In the genomic region with DNA sequence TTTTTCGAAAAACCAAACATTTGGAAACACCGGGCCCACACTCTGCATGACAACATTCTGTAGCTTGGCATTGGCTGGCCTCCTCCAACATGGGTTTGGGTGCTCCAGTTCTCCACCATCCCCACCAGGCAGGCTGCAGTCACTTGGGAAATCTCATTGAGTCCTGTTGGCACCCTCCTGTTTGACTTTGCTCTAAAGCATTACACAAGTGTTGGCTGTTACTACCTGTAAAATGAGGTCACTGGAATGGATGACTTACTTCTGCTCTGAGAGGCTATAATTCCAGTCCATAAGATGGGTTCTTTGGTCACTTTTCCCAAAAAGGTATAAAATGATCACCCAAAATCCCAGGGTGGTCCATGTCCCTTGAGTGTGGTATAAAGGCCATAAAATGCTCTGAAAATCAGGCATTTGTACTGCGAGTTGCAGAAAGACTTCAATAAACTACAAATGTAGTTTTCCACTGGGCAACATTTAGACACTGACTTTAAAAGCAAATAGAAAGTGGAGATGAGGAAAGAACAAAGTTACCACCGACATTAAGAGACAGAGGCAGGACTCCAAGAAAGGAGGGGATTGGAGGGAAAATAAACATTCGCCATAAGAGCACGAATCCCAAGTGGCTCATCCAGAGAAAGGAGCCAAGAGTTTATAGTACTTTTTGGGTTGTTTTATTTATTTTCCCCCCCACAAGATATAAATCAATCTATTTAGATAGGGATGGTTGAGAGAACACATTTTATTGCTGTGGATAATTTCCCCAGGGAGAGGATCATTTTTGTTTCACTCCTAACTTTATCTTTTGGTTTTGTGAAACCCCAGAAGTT, we compare ENCODE assay signal across 18 cellular contexts.
DNase-seq lines count a peak whose midpoint lies in the region; ATAC-seq and TF ChIP-seq lines count a peak whose summit lies in the region.
"Had no signal": no experiment of that assay in that cellular context is flagged by ENCODE, and none has a peak within 500 bp of the region (broad histone marks: within the 10 kb centered on the region; RNA-seq: fewer than 3 reads in every experiment).

No MANE protein-coding gene starts in this region.

- H2AFZ ChIP-seq in fibroblast of lung (ENCODE audit: low read length) = no peak overlapping the region

- H3K27ac Mint-ChIP-seq in nephron progenitor cell = peak overlapping the region; percentile 49
- H3K27ac Mint-ChIP-seq: activated naive CD4-positive, alpha-beta T cell treated with anti-CD3 and anti-CD28 coated beads, Interleukin-2, amount 50 U/mL, for 24 hours; endodermal cell; WTC11 had no signal

- H3K4me1 ChIP-seq in fibroblast of lung (ENCODE audit: control insufficient read depth, extremely low read depth, insufficient read depth, low read length) = peaks cover 7% of the 10 kb centered on the region
- H3K4me1 ChIP-seq in vagina = peaks cover 18% of the 10 kb centered on the region

- peaks cover 2% of the 10 kb centered on the region for H3K36me3 Mint-ChIP-seq in nephron progenitor cell (ENCODE audit: low read depth)
- H3K36me3 Mint-ChIP-seq: activated naive CD4-positive, alpha-beta T cell treated with anti-CD3 and anti-CD28 coated beads, Interleukin-2, amount 50 U/mL, for 24 hours; WTC11 had no signal

- H3K9ac ChIP-seq in fibroblast of lung (ENCODE audit: insufficient read depth, low read length) = no peak overlapping the region

- no peaks in the 10 kb centered on the region for H3K9me3 ChIP-seq in fibroblast of lung (ENCODE audit: control insufficient read depth, insufficient read depth, low read depth, low read length)
- no peaks in the 10 kb centered on the region for H3K9me3 ChIP-seq in vagina

- intact Hi-C loops in Right ventricle myocardium inferior (cut with DNase I) = loop anchor here (10.0 kb wide), 1 partner anchor 131 kb away; no protein-coding TSS in a partner anchor
- intact Hi-C loops in cardiac septum (cut with DNase I) = no loop called here
- intact Hi-C loops in vagina (cut with DNase I) = no loop called here

- H3K4me3 Mint-ChIP-seq in nephron progenitor cell = peak overlapping the region; percentile 2
- H3K4me3 Mint-ChIP-seq: activated naive CD4-positive, alpha-beta T cell treated with anti-CD3 and anti-CD28 coated beads, Interleukin-2, amount 50 U/mL, for 24 hours; endodermal cell; WTC11 had no signal

- no peaks in the 10 kb centered on the region for H3K36me3 ChIP-seq in fibroblast of lung (ENCODE audit: control insufficient read depth, insufficient read depth, low read length)
- H3K36me3 ChIP-seq in vagina = no peaks in the 10 kb centered on the region

- DNase-seq in Right ventricle myocardium inferior (ENCODE audit: missing footprints) (no peak), cardiac septum (ENCODE audit: low spot score) (no peak), fibroblast of lung (ENCODE audit: low read depth in 2 of 2) (peak in 1 of 2 donors; percentile 73), nephron progenitor cell (no peak), vagina (ENCODE audit: extremely low spot score in 2 of 2) (no peak), germinal center (ENCODE audit: low spot score) (no peak)
- DNase-seq: ACHN; COR-L47; endodermal cell; head of caudate nucleus; kidney; NCI-H2227 treated with DMSO at 0.1 percent for 48 hours; OCI-M1; stimulated activated CD4-positive, alpha-beta T cell treated with anti-CD3 and anti-CD28 coated beads, Interleukin-4, amount 100 ng/mL, for 1 hour had no signal

- H3K4me3 ChIP-seq in fibroblast of lung (replicated peaks in 1 of 4; ENCODE audit: control extremely low read depth in 1 of 4, insufficient read depth in 1 of 4, low read depth in 3 of 4, low read length in 4 of 4) (no peak overlapping the region), vagina (no peak overlapping the region)

- no peak for TF ChIP-seq CTCF in fibroblast of lung (conservative IDR thresholded peaks at IDR 0.05 in 1 of 2, IDR thresholded peaks at IDR 0.05 in 1 of 2; ENCODE audit: low read depth in 1 of 2, low read length in 2 of 2)
- no peak for TF ChIP-seq CTCF in nephron progenitor cell (IDR thresholded peaks at IDR 0.05)
- no peak for TF ChIP-seq CTCF in vagina (IDR thresholded peaks at IDR 0.05)

- H3K4me2 ChIP-seq in fibroblast of lung (ENCODE audit: extremely low read depth, insufficient read depth, low read length) = peak overlapping the region; percentile 1

- no peak overlapping the region for H3K27ac ChIP-seq in fibroblast of lung (ENCODE audit: insufficient read depth, low read length)
- H3K27ac ChIP-seq in vagina = peak overlapping the region; percentile 50

- H3K27me3 Mint-ChIP-seq in nephron progenitor cell (ENCODE audit: low read depth, poor library complexity) = peaks cover 3% of the 10 kb centered on the region

- ATAC-seq in Right ventricle myocardium inferior (peak; percentile 21), HG03460 (IDR thresholded peaks at IDR 0.05; ENCODE audit: unreplicated experiment) (no peak), HG02763 (IDR thresholded peaks at IDR 0.05; ENCODE audit: unreplicated experiment) (no peak)
- ATAC-seq: WTC11 had no signal

- H3K4me1 Mint-ChIP-seq in nephron progenitor cell = peaks cover 96% of the 10 kb centered on the region
- H3K4me1 Mint-ChIP-seq: activated naive CD4-positive, alpha-beta T cell treated with anti-CD3 and anti-CD28 coated beads, Interleukin-2, amount 50 U/mL, for 24 hours had no signal

- H3K27me3 ChIP-seq in fibroblast of lung (ENCODE audit: control insufficient read depth, insufficient read depth, low read length) = no peaks in the 10 kb centered on the region
- no peaks in the 10 kb centered on the region for H3K27me3 ChIP-seq in vagina

- H4K20me1 ChIP-seq in fibroblast of lung (ENCODE audit: control insufficient read depth, extremely low read depth, insufficient read depth, low read length) = no peaks in the 10 kb centered on the region

- no peaks in the 10 kb centered on the region for H3K79me2 ChIP-seq in fibroblast of lung (ENCODE audit: control insufficient read depth, insufficient read depth, low read length)

- no peak for TF ChIP-seq POLR2A in vagina (IDR thresholded peaks at IDR 0.05)

- peaks cover 12% of the 10 kb centered on the region for H3K9me3 Mint-ChIP-seq in nephron progenitor cell
- H3K9me3 Mint-ChIP-seq: endodermal cell had no signal
